In the genomic region with DNA sequence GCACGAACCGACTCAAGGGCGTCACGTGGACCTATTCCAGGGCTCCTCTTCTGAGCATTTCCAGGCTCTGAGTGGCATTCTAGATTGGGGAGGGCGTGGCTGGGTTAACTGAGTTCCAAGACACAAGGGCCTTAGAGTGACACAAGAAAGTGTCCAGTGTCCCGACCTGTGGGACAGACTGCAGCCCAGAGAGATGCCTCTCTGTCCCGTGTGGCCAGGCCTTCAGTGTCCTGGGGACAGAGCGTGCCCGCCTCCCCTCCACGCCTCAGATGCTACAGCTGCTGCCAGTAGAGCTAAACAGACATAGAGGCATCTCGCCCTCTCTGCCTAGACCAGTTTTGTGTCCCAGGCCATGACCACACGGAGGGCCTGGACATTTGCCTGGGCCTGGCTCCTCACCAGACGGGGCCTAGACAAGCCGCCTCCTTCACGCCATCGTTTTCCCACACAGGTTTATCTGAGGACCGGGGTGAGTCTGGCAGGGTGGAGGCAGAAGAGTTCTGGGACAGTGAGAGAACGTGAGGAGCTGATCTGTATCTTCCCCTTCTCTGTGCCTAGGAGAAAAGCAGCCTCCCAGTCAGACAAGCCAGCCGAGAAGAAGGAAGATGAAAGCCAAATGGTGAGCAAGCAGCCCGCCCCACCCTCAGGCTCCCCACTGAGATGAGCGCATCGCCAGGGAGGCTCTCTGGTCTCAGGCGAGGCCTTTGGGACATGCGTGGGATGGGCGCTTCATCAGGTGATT, we compare ENCODE assay signal across 1 cellular context.
TF ChIP-seq lines count a peak whose summit lies in the region.

No MANE protein-coding gene starts in this region.

TF ChIP-seq in IMR-90, 13 proteins besides CTCF, POLR2A, EP300 and RAD21 (continued from another document):
- TF ChIP-seq FOS (IDR thresholded peaks at IDR 0.05; ENCODE audit: low read depth, low read length) (no peak), RCOR1 (IDR thresholded peaks at IDR 0.05; ENCODE audit: insufficient replicate concordance, low read length) (no peak)
